Comparison of ENCODE assay signal across 2 cellular contexts in the genomic region with DNA sequence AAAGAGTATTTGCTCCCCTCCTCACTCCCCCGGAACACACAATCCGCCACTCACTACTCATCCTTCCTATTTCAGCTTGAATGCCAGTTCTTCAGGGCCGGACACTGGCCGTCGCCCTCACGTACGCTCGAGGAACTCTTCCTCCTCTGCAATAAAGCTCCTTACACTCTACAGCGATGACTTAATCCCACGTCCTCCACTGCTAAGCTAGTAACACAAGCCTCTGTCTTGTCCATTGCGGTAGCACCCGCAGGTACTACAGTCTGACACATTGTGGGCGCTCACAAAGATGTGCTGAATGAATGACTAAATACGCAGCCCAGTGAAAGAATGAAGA.
TF ChIP-seq lines count a peak whose summit lies in the region.

No MANE protein-coding gene starts in this region.

TF ChIP-seq in HEK293, 187 proteins besides CTCF, POLR2A, EP300 and RAD21 (continued from another document):
- TF ChIP-seq, protein P1, sequence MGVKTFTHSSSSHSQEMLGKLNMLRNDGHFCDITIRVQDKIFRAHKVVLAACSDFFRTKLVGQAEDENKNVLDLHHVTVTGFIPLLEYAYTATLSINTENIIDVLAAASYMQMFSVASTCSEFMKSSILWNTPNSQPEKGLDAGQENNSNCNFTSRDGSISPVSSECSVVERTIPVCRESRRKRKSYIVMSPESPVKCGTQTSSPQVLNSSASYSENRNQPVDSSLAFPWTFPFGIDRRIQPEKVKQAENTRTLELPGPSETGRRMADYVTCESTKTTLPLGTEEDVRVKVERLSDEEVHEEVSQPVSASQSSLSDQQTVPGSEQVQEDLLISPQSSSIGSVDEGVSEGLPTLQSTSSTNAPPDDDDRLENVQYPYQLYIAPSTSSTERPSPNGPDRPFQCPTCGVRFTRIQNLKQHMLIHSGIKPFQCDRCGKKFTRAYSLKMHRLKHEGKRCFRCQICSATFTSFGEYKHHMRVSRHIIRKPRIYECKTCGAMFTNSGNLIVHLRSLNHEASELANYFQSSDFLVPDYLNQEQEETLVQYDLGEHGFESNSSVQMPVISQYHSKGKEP (tag by site-specific recombination; IDR thresholded peaks at IDR 0.05) = no peak
- TF ChIP-seq ZNF366 (tag by site-specific recombination; conservative IDR thresholded peaks at IDR 0.05) (0 out of 2 replicates have a peak, but pooled peaks have one; percentile 10), ZNF777 (tag by site-specific recombination; IDR thresholded peaks at IDR 0.05; ENCODE audit: borderline replicate concordance) (0 out of 2 replicates have a peak, but pooled peaks have one; percentile 46), ZNF37A (tag by site-specific recombination; IDR thresholded peaks at IDR 0.05) (no peak), ZNF24 (tag by site-specific recombination; IDR thresholded peaks at IDR 0.05) (peak; percentile 69; the same call in 1 of the 2 replicates), ZFHX2 (tag by site-specific recombination; conservative IDR thresholded peaks at IDR 0.05) (no peak; the same call in 1 of the 2 replicates)
- TF ChIP-seq, protein P2, sequence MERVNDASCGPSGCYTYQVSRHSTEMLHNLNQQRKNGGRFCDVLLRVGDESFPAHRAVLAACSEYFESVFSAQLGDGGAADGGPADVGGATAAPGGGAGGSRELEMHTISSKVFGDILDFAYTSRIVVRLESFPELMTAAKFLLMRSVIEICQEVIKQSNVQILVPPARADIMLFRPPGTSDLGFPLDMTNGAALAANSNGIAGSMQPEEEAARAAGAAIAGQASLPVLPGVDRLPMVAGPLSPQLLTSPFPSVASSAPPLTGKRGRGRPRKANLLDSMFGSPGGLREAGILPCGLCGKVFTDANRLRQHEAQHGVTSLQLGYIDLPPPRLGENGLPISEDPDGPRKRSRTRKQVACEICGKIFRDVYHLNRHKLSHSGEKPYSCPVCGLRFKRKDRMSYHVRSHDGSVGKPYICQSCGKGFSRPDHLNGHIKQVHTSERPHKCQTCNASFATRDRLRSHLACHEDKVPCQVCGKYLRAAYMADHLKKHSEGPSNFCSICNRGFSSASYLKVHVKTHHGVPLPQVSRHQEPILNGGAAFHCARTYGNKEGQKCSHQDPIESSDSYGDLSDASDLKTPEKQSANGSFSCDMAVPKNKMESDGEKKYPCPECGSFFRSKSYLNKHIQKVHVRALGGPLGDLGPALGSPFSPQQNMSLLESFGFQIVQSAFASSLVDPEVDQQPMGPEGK (tag by site-specific recombination; IDR thresholded peaks at IDR 0.05) = peak; percentile 30

TF ChIP-seq in HepG2, 621 proteins besides CTCF, POLR2A, EP300 and RAD21 (continued from another document):
- no peak for TF ChIP-seq ISX (CRISPR knock-in tag; conservative IDR thresholded peaks at IDR 0.05)
- TF ChIP-seq ZNF451 (CRISPR knock-in tag; IDR thresholded peaks at IDR 0.05) = no peak
